Comparison of ENCODE assay signal across 19 cellular contexts in genomic region chr3:47156418-47156817, GRCh38. TPM values are rescaled to one million over a fixed set of nuclear protein-coding genes. Genes with fewer than 3 reads are reported as not detected.
DNase-seq lines count a peak whose midpoint lies in the region; ATAC-seq and TF ChIP-seq lines count a peak whose summit lies in the region.
"Had no signal": no experiment of that assay in that cellular context is flagged by ENCODE, and none has a peak within 500 bp of the region (broad histone marks: within the 10 kb centered on the region; RNA-seq: fewer than 3 reads in every experiment).

No MANE protein-coding gene starts in this region.

- no peaks in the 10 kb centered on the region for H3K27me3 ChIP-seq in RWPE2 (ENCODE audit: insufficient read depth, poor library complexity, severe bottlenecking)
- H3K27me3 ChIP-seq in gastrocnemius medialis: no peaks in the 10 kb centered on the region
- H3K27me3 ChIP-seq: BLaER1 treated with 17β-estradiol and CSF1 and Interleukin-3, amounts not matched to agents 10 nM and 100 nM; SJSA1 had no signal

- H3K9me3 Mint-ChIP-seq in natural killer cell (no peaks in the 10 kb centered on the region), type B pancreatic cell (no peaks in the 10 kb centered on the region)
- H3K9me3 Mint-ChIP-seq in natural killer cell treated with Interleukin-12 subunit alpha and Interleukin-12 subunit beta and Interleukin-15 and Interleukin-18, amount 100 ng/mL, for 72 hours: no peaks in the 10 kb centered on the region
- H3K9me3 Mint-ChIP-seq: IgD-negative memory B cell had no signal

- DNase-seq in natural killer cell (no peak), RWPE2 (ENCODE audit: low spot score) (no peak), iris pigment epithelial cell (ENCODE audit: low read depth) (peak; percentile 1), type B pancreatic cell (ENCODE audit: extremely low spot score, unreplicated experiment) (no peak), gastrocnemius medialis (no peak)
- DNase-seq in natural killer cell treated with Interleukin-12 subunit alpha and Interleukin-12 subunit beta and Interleukin-15 and Interleukin-18, amount 100 ng/mL, for 72 hours (ENCODE audit: low spot score): no peak
- DNase-seq: MV-4-11; NCI-H1417; NCI-H2029; NCI-H2171 treated with DMSO at 0.1 percent for 48 hours; NCI-H446 treated with DMSO at 0.1 percent for 48 hours; NK-92 treated with Interleukin-12 subunit alpha and Interleukin-12 subunit beta, amount 100 ng/mL, for 24 hours; PC-3; SW 1271 had no signal

- H3K4me1 Mint-ChIP-seq in natural killer cell (peaks cover 69 to 90% of the 10 kb centered on the region in 2 donors), type B pancreatic cell (ENCODE audit: unreplicated experiment) (peaks cover 32% of the 10 kb centered on the region)
- peaks cover 56 to 67% of the 10 kb centered on the region in 2 donors for H3K4me1 Mint-ChIP-seq in natural killer cell treated with Interleukin-12 subunit alpha and Interleukin-12 subunit beta and Interleukin-15 and Interleukin-18, amount 100 ng/mL, for 72 hours (ENCODE audit: low read depth in 2 of 2)

- no peaks in the 10 kb centered on the region for H3K9me3 ChIP-seq in RWPE2 (ENCODE audit: severe bottlenecking)
- H3K9me3 ChIP-seq in gastrocnemius medialis: no peaks in the 10 kb centered on the region
- H3K9me3 ChIP-seq: SJSA1 had no signal

- peak overlapping the region; percentile 14 to 52 for H3K27ac Mint-ChIP-seq in natural killer cell
- H3K27ac Mint-ChIP-seq in natural killer cell treated with Interleukin-12 subunit alpha and Interleukin-12 subunit beta and Interleukin-15 and Interleukin-18, amount 100 ng/mL, for 72 hours: peak overlapping the region in 1 of 2 donors; percentile 14
- H3K27ac Mint-ChIP-seq in type B pancreatic cell: peak overlapping the region; percentile 24
- H3K27ac Mint-ChIP-seq: IgD-negative memory B cell had no signal

- in situ Hi-C loops in gastrocnemius medialis (cut with MboI; ENCODE audit: low sequenced_read_pairs in 4 of 4): no loop called here

- no peaks in the 10 kb centered on the region; the same call in 1 of the 2 replicates for H3K36me3 ChIP-seq in RWPE2 (ENCODE audit: low read depth)
- H3K36me3 ChIP-seq in gastrocnemius medialis: no peaks in the 10 kb centered on the region

- no peak overlapping the region for H3K27ac ChIP-seq in RWPE2 (ENCODE audit: poor library complexity, severe bottlenecking)
- no peak overlapping the region for H3K27ac ChIP-seq in gastrocnemius medialis
- H3K27ac ChIP-seq: BLaER1 treated with 17β-estradiol and CSF1 and Interleukin-3, amounts not matched to agents 10 nM and 100 nM; SJSA1 had no signal

- H3K4me3 Mint-ChIP-seq in natural killer cell: no peak overlapping the region
- H3K4me3 Mint-ChIP-seq in natural killer cell treated with Interleukin-12 subunit alpha and Interleukin-12 subunit beta and Interleukin-15 and Interleukin-18, amount 100 ng/mL, for 72 hours: no peak overlapping the region
- no peak overlapping the region for H3K4me3 Mint-ChIP-seq in type B pancreatic cell

- intact Hi-C loops in natural killer cell (cut with micrococcal nuclease): no loop called here
- intact Hi-C loops in gastrocnemius medialis (cut with DNase I; ENCODE audit: low total_unique reads): no loop called here

- H3K4me1 ChIP-seq in RWPE2 (ENCODE audit: insufficient read depth, poor library complexity, severe bottlenecking) (peaks cover 2% of the 10 kb centered on the region), gastrocnemius medialis (peaks cover 58 to 79% of the 10 kb centered on the region in 2 donors)
- H3K4me1 ChIP-seq: SJSA1 had no signal

- ATAC-seq in natural killer cell (no peak), RWPE2 (ENCODE audit: low read depth) (0 out of 3 replicates have a peak, but pooled peaks have one; percentile 14), gastrocnemius medialis (no peak), GM18505 (IDR thresholded peaks at IDR 0.05; ENCODE audit: unreplicated experiment) (no peak), HG03432 (IDR thresholded peaks at IDR 0.05; ENCODE audit: unreplicated experiment) (no peak)
- ATAC-seq in natural killer cell treated with Interleukin-12 subunit alpha and Interleukin-12 subunit beta and Interleukin-15 and Interleukin-18, amount 100 ng/mL, for 72 hours: no peak
- ATAC-seq: PC-3 had no signal

- H3K27me3 Mint-ChIP-seq in natural killer cell (ENCODE audit: low read depth in 2 of 2) (no peaks in the 10 kb centered on the region), type B pancreatic cell (no peaks in the 10 kb centered on the region)
- no peaks in the 10 kb centered on the region for H3K27me3 Mint-ChIP-seq in natural killer cell treated with Interleukin-12 subunit alpha and Interleukin-12 subunit beta and Interleukin-15 and Interleukin-18, amount 100 ng/mL, for 72 hours
- H3K27me3 Mint-ChIP-seq: IgD-negative memory B cell had no signal

- TF ChIP-seq POLR2A in gastrocnemius medialis (IDR thresholded peaks at IDR 0.05): no peak
- TF ChIP-seq POLR2A in GM18505 (IDR thresholded peaks at IDR 0.05; ENCODE audit: borderline replicate concordance, extremely low read depth, insufficient read depth, insufficient read length): no peak

- H3K4me3 ChIP-seq in RWPE2 (ENCODE audit: severe bottlenecking) (no peak overlapping the region), gastrocnemius medialis (no peak overlapping the region)
- H3K4me3 ChIP-seq: BLaER1 treated with 17β-estradiol and CSF1 and Interleukin-3, amounts not matched to agents 10 nM and 100 nM; SJSA1 had no signal

- no peak for TF ChIP-seq CTCF in natural killer cell (IDR thresholded peaks at IDR 0.05)
- TF ChIP-seq CTCF in RWPE2 (IDR thresholded peaks at IDR 0.05; ENCODE audit: poor library complexity, severe bottlenecking): no peak
- no peak for TF ChIP-seq CTCF in type B pancreatic cell (conservative IDR thresholded peaks at IDR 0.05)
- TF ChIP-seq CTCF in gastrocnemius medialis (IDR thresholded peaks at IDR 0.05 in 4 of 5, conservative IDR thresholded peaks at IDR 0.05 in 1 of 5): no peak

- H3K36me3 Mint-ChIP-seq in natural killer cell (no peaks in the 10 kb centered on the region), type B pancreatic cell (peaks cover 25% of the 10 kb centered on the region)
- H3K36me3 Mint-ChIP-seq in natural killer cell treated with Interleukin-12 subunit alpha and Interleukin-12 subunit beta and Interleukin-15 and Interleukin-18, amount 100 ng/mL, for 72 hours: no peaks in the 10 kb centered on the region

RNA-seq across cellular contexts. Expression of gene SETD2, which starts 7.5 kb away (rescaled TPM):
- total RNA-seq in natural killer cell (100 to 1,000 TPM in 1 of 3 donors, 10 to 100 TPM in 2; 86.5 to 104 (median 95.9) TPM), type B pancreatic cell (ENCODE audit: low replicate concordance) (46.1 and 53.2 TPM in 2 replicates), gastrocnemius medialis (10 to 100 TPM; 35.7 to 48.5 (median 40.4) TPM)
- total RNA-seq in natural killer cell treated with Interleukin-12 subunit alpha and Interleukin-12 subunit beta and Interleukin-15 and Interleukin-18, amount 100 ng/mL, for 72 hours: 10 to 100 TPM; 40.8 to 48.3 TPM
